ENCODE assay signal across 19 cellular contexts in genomic region chr5:117337064-117337749, GRCh38.
A peak's percentile ranks its signal among the peaks of the same experiment; 100 is the strongest.
DNase-seq lines count a peak whose midpoint lies in the region; ATAC-seq, FAIRE-seq and TF ChIP-seq lines count a peak whose summit lies in the region.
"Had no signal": no experiment of that assay in that cellular context is flagged by ENCODE, and none has a peak within 500 bp of the region (broad histone marks: within the 10 kb centered on the region; RNA-seq: fewer than 3 reads in every experiment).

No MANE protein-coding gene starts in this region.

- H3K18ac ChIP-seq in mesenchymal stem cell (ENCODE audit: low read depth in 1 of 2, low read length in 2 of 2), result no peak overlapping the region

- H3K4me3 ChIP-seq in bronchial epithelial cell (ENCODE audit: low read depth, low read length) (no peak overlapping the region), epithelial cell of esophagus (ENCODE audit: low read length) (no peak overlapping the region), mesenchymal stem cell (ENCODE audit: insufficient read depth in 1 of 2, low read depth in 1 of 2, low read length in 2 of 2) (no peak overlapping the region), transverse colon (no peak overlapping the region), left ventricle myocardium inferior (no peak overlapping the region), WERI-Rb-1 (ENCODE audit: low read depth, low read length) (no peak overlapping the region)
- H3K4me3 ChIP-seq: GM23248 had no signal

- H3K4me2 ChIP-seq in mesenchymal stem cell (ENCODE audit: low read length, poor library complexity, severe bottlenecking), result no peak overlapping the region

- no peaks in the 10 kb centered on the region for H3K4me1 ChIP-seq in mesenchymal stem cell (ENCODE audit: control insufficient read depth, insufficient read depth, low read depth, low read length)
- H3K4me1 ChIP-seq in transverse colon, result peaks cover 0 to 8% (median 0%) of the 10 kb centered on the region in 4 donors
- no peaks in the 10 kb centered on the region for H3K4me1 ChIP-seq in left ventricle myocardium inferior

- FAIRE-seq in bronchial epithelial cell (lab: Jason Lieb, UNC), result no peak
- FAIRE-seq: G401.6, GM12892, H1 had no signal

- DNase-seq in bronchial epithelial cell (ENCODE audit: low read depth), result peak; percentile 28
- DNase-seq in epithelial cell of esophagus (ENCODE audit: low read depth), result peak; percentile 24
- peak; percentile 12 for DNase-seq in mesenchymal stem cell
- DNase-seq in transverse colon, result peak; percentile 28
- no peak for DNase-seq in left ventricle myocardium inferior
- no peak for DNase-seq in natural killer cell
- no peak for DNase-seq in WERI-Rb-1
- DNase-seq: C1 segment of cervical spinal cord; Calu3; CD4-positive, alpha-beta memory T cell; COR-L47; DMS53; DMS79 treated with DMSO at 0.1 percent for 48 hours; GM23248; H7; HCEC 1CT had no signal

- TF ChIP-seq CTCF in bronchial epithelial cell (IDR thresholded peaks at IDR 0.05; ENCODE audit: insufficient read depth, low read length, severe bottlenecking), result no peak
- no peak for TF ChIP-seq CTCF in epithelial cell of esophagus (IDR thresholded peaks at IDR 0.05; ENCODE audit: insufficient read depth, low read depth, low read length, missing control alignments)
- TF ChIP-seq CTCF in transverse colon (IDR thresholded peaks at IDR 0.05), result no peak
- TF ChIP-seq CTCF in left ventricle myocardium inferior (IDR thresholded peaks at IDR 0.05; ENCODE audit: borderline replicate concordance), result no peak
- no peak for TF ChIP-seq CTCF in natural killer cell (IDR thresholded peaks at IDR 0.05)
- TF ChIP-seq CTCF in WERI-Rb-1 (IDR thresholded peaks at IDR 0.05; ENCODE audit: low read depth, low read length), result no peak

- no peaks in the 10 kb centered on the region for H3K27me3 ChIP-seq in bronchial epithelial cell (ENCODE audit: control insufficient read depth, insufficient read depth, low read length)
- H3K27me3 ChIP-seq in mesenchymal stem cell (ENCODE audit: control insufficient read depth in 1 of 2, insufficient read depth in 1 of 2, low read length in 2 of 2), result no peaks in the 10 kb centered on the region
- H3K27me3 ChIP-seq in transverse colon, result no peaks in the 10 kb centered on the region
- no peaks in the 10 kb centered on the region for H3K27me3 ChIP-seq in left ventricle myocardium inferior (ENCODE audit: low read depth)
- H3K27me3 ChIP-seq in WERI-Rb-1 (ENCODE audit: insufficient read depth, low read depth, severe bottlenecking), result no peaks in the 10 kb centered on the region

- H2BK12ac ChIP-seq in mesenchymal stem cell (ENCODE audit: low read length in 2 of 2), result no peak overlapping the region

- no peak overlapping the region for H2BK120ac ChIP-seq in mesenchymal stem cell (ENCODE audit: low read depth, low read length)

- TF ChIP-seq EP300 in transverse colon (IDR thresholded peaks at IDR 0.05; ENCODE audit: low read depth), result no peak

- no peak overlapping the region for H3K14ac ChIP-seq in mesenchymal stem cell (ENCODE audit: low read length in 2 of 2)

- intact Hi-C loops in transverse colon (cut with DNase I; ENCODE audit: low total_unique reads) (no loop called here), left ventricle myocardium inferior (cut with micrococcal nuclease) (no loop called here), natural killer cell (cut with micrococcal nuclease) (no loop called here)

- H4K8ac ChIP-seq in mesenchymal stem cell (ENCODE audit: low read length), result no peak overlapping the region

- H2AK5ac ChIP-seq in mesenchymal stem cell (ENCODE audit: low read length, severe bottlenecking), result no peak overlapping the region

- no peak overlapping the region for H3K9ac ChIP-seq in mesenchymal stem cell (ENCODE audit: low read length)
- H3K9ac ChIP-seq: GM23248 had no signal

- no peak overlapping the region for H2BK15ac ChIP-seq in mesenchymal stem cell (ENCODE audit: low read depth, poor library complexity, severe bottlenecking)

- WGBS in mesenchymal stem cell, result 88% methylated on average over 3 of the region's 4 CpGs
- WGBS in transverse colon (ENCODE audit: low coverage in 1 of 2), 2 donors, result 34 to 51% methylated on average over 3 to 4 of the region's 4 CpGs

- ATAC-seq in natural killer cell, result no peak

- H3K4me1 Mint-ChIP-seq in natural killer cell, result no peaks in the 10 kb centered on the region
- H3K4me1 Mint-ChIP-seq: CD4-positive, alpha-beta memory T cell had no signal

- no peaks in the 10 kb centered on the region for H3K36me3 ChIP-seq in bronchial epithelial cell (ENCODE audit: control insufficient read depth, insufficient read depth, low read length)
- H3K36me3 ChIP-seq in mesenchymal stem cell (ENCODE audit: control insufficient read depth in 1 of 2, insufficient read depth in 2 of 2, low read depth in 1 of 2, low read length in 2 of 2), result no peaks in the 10 kb centered on the region
- no peaks in the 10 kb centered on the region for H3K36me3 ChIP-seq in transverse colon
- H3K36me3 ChIP-seq in left ventricle myocardium inferior, result no peaks in the 10 kb centered on the region
- no peaks in the 10 kb centered on the region for H3K36me3 ChIP-seq in WERI-Rb-1

- no peak overlapping the region for H4K91ac ChIP-seq in mesenchymal stem cell (ENCODE audit: low read length)

- no peak overlapping the region for H3K4me3 Mint-ChIP-seq in natural killer cell
- H3K4me3 Mint-ChIP-seq: CD4-positive, alpha-beta memory T cell had no signal

- no peak overlapping the region for H3K27ac Mint-ChIP-seq in natural killer cell
- H3K27ac Mint-ChIP-seq: CD4-positive, alpha-beta memory T cell had no signal

- H3K23ac ChIP-seq in mesenchymal stem cell (ENCODE audit: low read length in 2 of 2), result no peak overlapping the region

- H2AFZ ChIP-seq in mesenchymal stem cell (ENCODE audit: low read depth, low read length), result no peak overlapping the region
- H2AFZ ChIP-seq: GM23248 had no signal

- no peak overlapping the region for H3K4ac ChIP-seq in mesenchymal stem cell (ENCODE audit: low read depth in 1 of 2, low read length in 2 of 2)

- no peak overlapping the region for H2BK5ac ChIP-seq in mesenchymal stem cell (ENCODE audit: low read depth, low read length, poor library complexity, severe bottlenecking)

- no peak overlapping the region for H3K27ac ChIP-seq in mesenchymal stem cell (ENCODE audit: low read length, poor library complexity, severe bottlenecking)
- H3K27ac ChIP-seq in transverse colon, result no peak overlapping the region
- no peak overlapping the region for H3K27ac ChIP-seq in left ventricle myocardium inferior (replicated peaks)
- no peak overlapping the region for H3K27ac ChIP-seq in WERI-Rb-1
- H3K27ac ChIP-seq: GM23248 had no signal

- no peaks in the 10 kb centered on the region for H3K36me3 Mint-ChIP-seq in natural killer cell
- H3K36me3 Mint-ChIP-seq: CD4-positive, alpha-beta memory T cell had no signal

- in situ Hi-C loops in transverse colon (cut with MboI; ENCODE audit: low pct_ligation_motif_present in 1 of 4, low pct_unique_long_range_greater_than_20kb in 1 of 4, low sequenced_read_pairs in 3 of 4), result no loop called here

- no peaks in the 10 kb centered on the region for H3K9me3 ChIP-seq in mesenchymal stem cell (ENCODE audit: control insufficient read depth, low read length)
- no peaks in the 10 kb centered on the region for H3K9me3 ChIP-seq in transverse colon
- peaks cover 8% of the 10 kb centered on the region for H3K9me3 ChIP-seq in left ventricle myocardium inferior (replicated peaks)
- no peaks in the 10 kb centered on the region for H3K9me3 ChIP-seq in WERI-Rb-1 (ENCODE audit: severe bottlenecking)

- TF ChIP-seq POLR2A in transverse colon (IDR thresholded peaks at IDR 0.05), result no peak

- H3K79me1 ChIP-seq in mesenchymal stem cell (replicated peaks; ENCODE audit: low read length, poor library complexity, severe bottlenecking), result no peaks in the 10 kb centered on the region

- H3K9me3 Mint-ChIP-seq in natural killer cell, result peaks cover 0 to 4% of the 10 kb centered on the region in 2 donors

- H3K27me3 Mint-ChIP-seq in natural killer cell (ENCODE audit: low read depth in 2 of 2), result no peaks in the 10 kb centered on the region
- H3K27me3 Mint-ChIP-seq: CD4-positive, alpha-beta memory T cell had no signal

Comparison
In these comparisons a context has a peak if more than half of its experiments do, and no peak if none do; other contexts are left out.
1. DNase-seq: peak in bronchial epithelial cell (single experiment), epithelial cell of esophagus (single experiment), mesenchymal stem cell (single experiment) and transverse colon (single experiment); none in left ventricle myocardium inferior (single experiment), natural killer cell (single experiment) and WERI-Rb-1 (single experiment).